ENCODE assay signal across 1 cellular context in the genomic region with DNA sequence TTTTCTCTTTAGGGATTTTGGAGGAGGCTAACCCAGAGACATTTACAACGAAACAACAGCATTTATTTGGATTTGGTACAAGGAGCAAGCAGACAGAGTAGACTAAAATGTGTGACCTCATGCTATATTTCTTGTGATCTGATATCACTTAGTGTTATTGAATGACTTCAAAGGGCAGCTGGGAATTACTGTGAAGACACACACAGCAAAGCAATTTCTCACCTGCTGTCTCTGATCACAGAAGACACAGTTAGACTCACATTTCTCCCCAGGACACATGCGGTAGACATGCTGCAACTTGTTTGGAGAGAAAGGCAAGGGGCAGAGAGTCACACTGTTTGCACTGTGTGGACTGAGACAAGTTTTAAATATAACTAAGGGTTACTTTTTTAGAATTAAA.
A peak's percentile ranks its signal among the peaks of the same experiment; 100 is the strongest.
TF ChIP-seq lines count a peak whose summit lies in the region.

No MANE protein-coding gene starts in this region.

TF ChIP-seq in HEK293, 187 proteins besides CTCF, POLR2A, EP300 and RAD21 (continued from another document and continues in another):
- TF ChIP-seq, protein P1, sequence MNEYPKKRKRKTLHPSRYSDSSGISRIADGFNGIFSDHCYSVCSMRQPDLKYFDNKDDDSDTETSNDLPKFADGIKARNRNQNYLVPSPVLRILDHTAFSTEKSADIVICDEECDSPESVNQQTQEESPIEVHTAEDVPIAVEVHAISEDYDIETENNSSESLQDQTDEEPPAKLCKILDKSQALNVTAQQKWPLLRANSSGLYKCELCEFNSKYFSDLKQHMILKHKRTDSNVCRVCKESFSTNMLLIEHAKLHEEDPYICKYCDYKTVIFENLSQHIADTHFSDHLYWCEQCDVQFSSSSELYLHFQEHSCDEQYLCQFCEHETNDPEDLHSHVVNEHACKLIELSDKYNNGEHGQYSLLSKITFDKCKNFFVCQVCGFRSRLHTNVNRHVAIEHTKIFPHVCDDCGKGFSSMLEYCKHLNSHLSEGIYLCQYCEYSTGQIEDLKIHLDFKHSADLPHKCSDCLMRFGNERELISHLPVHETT (tag by site-specific recombination; IDR thresholded peaks at IDR 0.05): peak; percentile 49; the same call in 1 of the 2 replicates
- TF ChIP-seq, protein P2, sequence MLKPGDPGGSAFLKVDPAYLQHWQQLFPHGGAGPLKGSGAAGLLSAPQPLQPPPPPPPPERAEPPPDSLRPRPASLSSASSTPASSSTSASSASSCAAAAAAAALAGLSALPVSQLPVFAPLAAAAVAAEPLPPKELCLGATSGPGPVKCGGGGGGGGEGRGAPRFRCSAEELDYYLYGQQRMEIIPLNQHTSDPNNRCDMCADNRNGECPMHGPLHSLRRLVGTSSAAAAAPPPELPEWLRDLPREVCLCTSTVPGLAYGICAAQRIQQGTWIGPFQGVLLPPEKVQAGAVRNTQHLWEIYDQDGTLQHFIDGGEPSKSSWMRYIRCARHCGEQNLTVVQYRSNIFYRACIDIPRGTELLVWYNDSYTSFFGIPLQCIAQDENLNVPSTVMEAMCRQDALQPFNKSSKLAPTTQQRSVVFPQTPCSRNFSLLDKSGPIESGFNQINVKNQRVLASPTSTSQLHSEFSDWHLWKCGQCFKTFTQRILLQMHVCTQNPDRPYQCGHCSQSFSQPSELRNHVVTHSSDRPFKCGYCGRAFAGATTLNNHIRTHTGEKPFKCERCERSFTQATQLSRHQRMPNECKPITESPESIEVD (tag by site-specific recombination; IDR thresholded peaks at IDR 0.05): 0 out of 2 replicates have a peak, but pooled peaks have one; percentile 7
- TF ChIP-seq, protein P3, sequence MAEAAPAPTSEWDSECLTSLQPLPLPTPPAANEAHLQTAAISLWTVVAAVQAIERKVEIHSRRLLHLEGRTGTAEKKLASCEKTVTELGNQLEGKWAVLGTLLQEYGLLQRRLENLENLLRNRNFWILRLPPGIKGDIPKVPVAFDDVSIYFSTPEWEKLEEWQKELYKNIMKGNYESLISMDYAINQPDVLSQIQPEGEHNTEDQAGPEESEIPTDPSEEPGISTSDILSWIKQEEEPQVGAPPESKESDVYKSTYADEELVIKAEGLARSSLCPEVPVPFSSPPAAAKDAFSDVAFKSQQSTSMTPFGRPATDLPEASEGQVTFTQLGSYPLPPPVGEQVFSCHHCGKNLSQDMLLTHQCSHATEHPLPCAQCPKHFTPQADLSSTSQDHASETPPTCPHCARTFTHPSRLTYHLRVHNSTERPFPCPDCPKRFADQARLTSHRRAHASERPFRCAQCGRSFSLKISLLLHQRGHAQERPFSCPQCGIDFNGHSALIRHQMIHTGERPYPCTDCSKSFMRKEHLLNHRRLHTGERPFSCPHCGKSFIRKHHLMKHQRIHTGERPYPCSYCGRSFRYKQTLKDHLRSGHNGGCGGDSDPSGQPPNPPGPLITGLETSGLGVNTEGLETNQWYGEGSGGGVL (tag by site-specific recombination; IDR thresholded peaks at IDR 0.05): no peak
- TF ChIP-seq ZNF366 (tag by site-specific recombination; conservative IDR thresholded peaks at IDR 0.05) (peak; percentile 93), ZNF223 (tag by site-specific recombination; IDR thresholded peaks at IDR 0.05) (no peak), ZFHX2 (tag by site-specific recombination; conservative IDR thresholded peaks at IDR 0.05) (no peak), ZNF146 (tag by site-specific recombination; IDR thresholded peaks at IDR 0.05) (no peak), OSR2 (tag by site-specific recombination; IDR thresholded peaks at IDR 0.05) (peak; percentile 30; the same call in 1 of the 2 replicates), MZF1 (tag by site-specific recombination; IDR thresholded peaks at IDR 0.05; ENCODE audit: borderline replicate concordance) (no peak), KLF10 (tag by site-specific recombination; IDR thresholded peaks at IDR 0.05) (no peak), ZNF530 (tag by site-specific recombination; IDR thresholded peaks at IDR 0.05; ENCODE audit: low read depth) (peak; percentile 92), ZNF843 (tag by site-specific recombination; IDR thresholded peaks at IDR 0.05) (peak; percentile 36; the same call in 1 of the 2 replicates), SETDB1 (IDR thresholded peaks at IDR 0.05; ENCODE audit: insufficient read length, low read length) (no peak), SP3 (tag by site-specific recombination; IDR thresholded peaks at IDR 0.05) (no peak), ZBTB17 (tag by site-specific recombination; IDR thresholded peaks at IDR 0.05) (0 out of 2 replicates have a peak, but pooled peaks have one; percentile 13), GLI4 (tag by site-specific recombination; IDR thresholded peaks at IDR 0.05) (no peak), ZNF423 (tag by site-specific recombination; IDR thresholded peaks at IDR 0.05) (no peak), OVOL3 (tag by site-specific recombination; IDR thresholded peaks at IDR 0.05) (0 out of 2 replicates have a peak, but pooled peaks have one; percentile 29), ZNF785 (tag by site-specific recombination; IDR thresholded peaks at IDR 0.05) (no peak), ZNF830 (tag by site-specific recombination; IDR thresholded peaks at IDR 0.05; ENCODE audit: low read depth) (no peak), ZNF2 (tag by site-specific recombination; IDR thresholded peaks at IDR 0.05) (0 out of 2 replicates have a peak, but pooled peaks have one; percentile 32), ZNF585B (tag by site-specific recombination; IDR thresholded peaks at IDR 0.05) (no peak), ZNF624 (tag by site-specific recombination; IDR thresholded peaks at IDR 0.05) (no peak), SCRT2 (tag by site-specific recombination; IDR thresholded peaks at IDR 0.05) (0 out of 2 replicates have a peak, but pooled peaks have one; percentile 26), ZIC2 (tag by site-specific recombination; IDR thresholded peaks at IDR 0.05) (peak; percentile 93), ZEB2 (tag by site-specific recombination; IDR thresholded peaks at IDR 0.05) (peak; percentile 61; the same call in 1 of the 2 replicates), ZNF19 (tag by site-specific recombination; IDR thresholded peaks at IDR 0.05; ENCODE audit: low read depth) (no peak), ZNF394 (tag by site-specific recombination; IDR thresholded peaks at IDR 0.05; ENCODE audit: borderline replicate concordance) (peak; percentile 30; the same call in 1 of the 2 replicates), ZNF629 (tag by site-specific recombination; IDR thresholded peaks at IDR 0.05) (peak; percentile 92), ZNF184 (tag by site-specific recombination; IDR thresholded peaks at IDR 0.05) (no peak), ZNF707 (tag by site-specific recombination; IDR thresholded peaks at IDR 0.05) (peak; percentile 72; the same call in 1 of the 2 replicates), SP7 (tag by site-specific recombination; IDR thresholded peaks at IDR 0.05) (peak; percentile 52; the same call in 1 of the 2 replicates), ZBTB21 (tag by site-specific recombination; IDR thresholded peaks at IDR 0.05) (peak; percentile 80)
- TF ChIP-seq, protein P4, sequence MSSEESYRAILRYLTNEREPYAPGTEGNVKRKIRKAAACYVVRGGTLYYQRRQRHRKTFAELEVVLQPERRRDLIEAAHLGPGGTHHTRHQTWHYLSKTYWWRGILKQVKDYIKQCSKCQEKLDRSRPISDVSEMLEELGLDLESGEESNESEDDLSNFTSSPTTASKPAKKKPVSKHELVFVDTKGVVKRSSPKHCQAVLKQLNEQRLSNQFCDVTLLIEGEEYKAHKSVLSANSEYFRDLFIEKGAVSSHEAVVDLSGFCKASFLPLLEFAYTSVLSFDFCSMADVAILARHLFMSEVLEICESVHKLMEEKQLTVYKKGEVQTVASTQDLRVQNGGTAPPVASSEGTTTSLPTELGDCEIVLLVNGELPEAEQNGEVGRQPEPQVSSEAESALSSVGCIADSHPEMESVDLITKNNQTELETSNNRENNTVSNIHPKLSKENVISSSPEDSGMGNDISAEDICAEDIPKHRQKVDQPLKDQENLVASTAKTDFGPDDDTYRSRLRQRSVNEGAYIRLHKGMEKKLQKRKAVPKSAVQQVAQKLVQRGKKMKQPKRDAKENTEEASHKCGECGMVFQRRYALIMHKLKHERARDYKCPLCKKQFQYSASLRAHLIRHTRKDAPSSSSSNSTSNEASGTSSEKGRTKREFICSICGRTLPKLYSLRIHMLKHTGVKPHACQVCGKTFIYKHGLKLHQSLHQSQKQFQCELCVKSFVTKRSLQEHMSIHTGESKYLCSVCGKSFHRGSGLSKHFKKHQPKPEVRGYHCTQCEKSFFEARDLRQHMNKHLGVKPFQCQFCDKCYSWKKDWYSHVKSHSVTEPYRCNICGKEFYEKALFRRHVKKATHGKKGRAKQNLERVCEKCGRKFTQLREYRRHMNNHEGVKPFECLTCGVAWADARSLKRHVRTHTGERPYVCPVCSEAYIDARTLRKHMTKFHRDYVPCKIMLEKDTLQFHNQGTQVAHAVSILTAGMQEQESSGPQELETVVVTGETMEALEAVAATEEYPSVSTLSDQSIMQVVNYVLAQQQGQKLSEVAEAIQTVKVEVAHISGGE (tag by site-specific recombination; conservative IDR thresholded peaks at IDR 0.05; ENCODE audit: low read depth): no peak
- TF ChIP-seq, protein P5, sequence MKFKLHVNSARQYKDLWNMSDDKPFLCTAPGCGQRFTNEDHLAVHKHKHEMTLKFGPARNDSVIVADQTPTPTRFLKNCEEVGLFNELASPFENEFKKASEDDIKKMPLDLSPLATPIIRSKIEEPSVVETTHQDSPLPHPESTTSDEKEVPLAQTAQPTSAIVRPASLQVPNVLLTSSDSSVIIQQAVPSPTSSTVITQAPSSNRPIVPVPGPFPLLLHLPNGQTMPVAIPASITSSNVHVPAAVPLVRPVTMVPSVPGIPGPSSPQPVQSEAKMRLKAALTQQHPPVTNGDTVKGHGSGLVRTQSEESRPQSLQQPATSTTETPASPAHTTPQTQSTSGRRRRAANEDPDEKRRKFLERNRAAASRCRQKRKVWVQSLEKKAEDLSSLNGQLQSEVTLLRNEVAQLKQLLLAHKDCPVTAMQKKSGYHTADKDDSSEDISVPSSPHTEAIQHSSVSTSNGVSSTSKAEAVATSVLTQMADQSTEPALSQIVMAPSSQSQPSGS (tag by site-specific recombination; IDR thresholded peaks at IDR 0.05; ENCODE audit: low read depth): peak; percentile 48; the same call in 1 of the 2 replicates
- TF ChIP-seq, protein P6, sequence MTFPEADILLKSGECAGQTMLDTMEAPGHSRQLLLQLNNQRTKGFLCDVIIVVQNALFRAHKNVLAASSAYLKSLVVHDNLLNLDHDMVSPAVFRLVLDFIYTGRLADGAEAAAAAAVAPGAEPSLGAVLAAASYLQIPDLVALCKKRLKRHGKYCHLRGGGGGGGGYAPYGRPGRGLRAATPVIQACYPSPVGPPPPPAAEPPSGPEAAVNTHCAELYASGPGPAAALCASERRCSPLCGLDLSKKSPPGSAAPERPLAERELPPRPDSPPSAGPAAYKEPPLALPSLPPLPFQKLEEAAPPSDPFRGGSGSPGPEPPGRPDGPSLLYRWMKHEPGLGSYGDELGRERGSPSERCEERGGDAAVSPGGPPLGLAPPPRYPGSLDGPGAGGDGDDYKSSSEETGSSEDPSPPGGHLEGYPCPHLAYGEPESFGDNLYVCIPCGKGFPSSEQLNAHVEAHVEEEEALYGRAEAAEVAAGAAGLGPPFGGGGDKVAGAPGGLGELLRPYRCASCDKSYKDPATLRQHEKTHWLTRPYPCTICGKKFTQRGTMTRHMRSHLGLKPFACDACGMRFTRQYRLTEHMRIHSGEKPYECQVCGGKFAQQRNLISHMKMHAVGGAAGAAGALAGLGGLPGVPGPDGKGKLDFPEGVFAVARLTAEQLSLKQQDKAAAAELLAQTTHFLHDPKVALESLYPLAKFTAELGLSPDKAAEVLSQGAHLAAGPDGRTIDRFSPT (tag by site-specific recombination; IDR thresholded peaks at IDR 0.05): 0 out of 2 replicates have a peak, but pooled peaks have one; percentile 39
- TF ChIP-seq, protein P7, sequence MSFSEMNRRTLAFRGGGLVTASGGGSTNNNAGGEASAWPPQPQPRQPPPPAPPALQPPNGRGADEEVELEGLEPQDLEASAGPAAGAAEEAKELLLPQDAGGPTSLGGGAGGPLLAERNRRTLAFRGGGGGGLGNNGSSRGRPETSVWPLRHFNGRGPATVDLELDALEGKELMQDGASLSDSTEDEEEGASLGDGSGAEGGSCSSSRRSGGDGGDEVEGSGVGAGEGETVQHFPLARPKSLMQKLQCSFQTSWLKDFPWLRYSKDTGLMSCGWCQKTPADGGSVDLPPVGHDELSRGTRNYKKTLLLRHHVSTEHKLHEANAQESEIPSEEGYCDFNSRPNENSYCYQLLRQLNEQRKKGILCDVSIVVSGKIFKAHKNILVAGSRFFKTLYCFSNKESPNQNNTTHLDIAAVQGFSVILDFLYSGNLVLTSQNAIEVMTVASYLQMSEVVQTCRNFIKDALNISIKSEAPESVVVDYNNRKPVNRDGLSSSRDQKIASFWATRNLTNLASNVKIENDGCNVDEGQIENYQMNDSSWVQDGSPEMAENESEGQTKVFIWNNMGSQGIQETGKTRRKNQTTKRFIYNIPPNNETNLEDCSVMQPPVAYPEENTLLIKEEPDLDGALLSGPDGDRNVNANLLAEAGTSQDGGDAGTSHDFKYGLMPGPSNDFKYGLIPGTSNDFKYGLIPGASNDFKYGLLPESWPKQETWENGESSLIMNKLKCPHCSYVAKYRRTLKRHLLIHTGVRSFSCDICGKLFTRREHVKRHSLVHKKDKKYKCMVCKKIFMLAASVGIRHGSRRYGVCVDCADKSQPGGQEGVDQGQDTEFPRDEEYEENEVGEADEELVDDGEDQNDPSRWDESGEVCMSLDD (tag by site-specific recombination; IDR thresholded peaks at IDR 0.05): no peak
- TF ChIP-seq, protein P8, sequence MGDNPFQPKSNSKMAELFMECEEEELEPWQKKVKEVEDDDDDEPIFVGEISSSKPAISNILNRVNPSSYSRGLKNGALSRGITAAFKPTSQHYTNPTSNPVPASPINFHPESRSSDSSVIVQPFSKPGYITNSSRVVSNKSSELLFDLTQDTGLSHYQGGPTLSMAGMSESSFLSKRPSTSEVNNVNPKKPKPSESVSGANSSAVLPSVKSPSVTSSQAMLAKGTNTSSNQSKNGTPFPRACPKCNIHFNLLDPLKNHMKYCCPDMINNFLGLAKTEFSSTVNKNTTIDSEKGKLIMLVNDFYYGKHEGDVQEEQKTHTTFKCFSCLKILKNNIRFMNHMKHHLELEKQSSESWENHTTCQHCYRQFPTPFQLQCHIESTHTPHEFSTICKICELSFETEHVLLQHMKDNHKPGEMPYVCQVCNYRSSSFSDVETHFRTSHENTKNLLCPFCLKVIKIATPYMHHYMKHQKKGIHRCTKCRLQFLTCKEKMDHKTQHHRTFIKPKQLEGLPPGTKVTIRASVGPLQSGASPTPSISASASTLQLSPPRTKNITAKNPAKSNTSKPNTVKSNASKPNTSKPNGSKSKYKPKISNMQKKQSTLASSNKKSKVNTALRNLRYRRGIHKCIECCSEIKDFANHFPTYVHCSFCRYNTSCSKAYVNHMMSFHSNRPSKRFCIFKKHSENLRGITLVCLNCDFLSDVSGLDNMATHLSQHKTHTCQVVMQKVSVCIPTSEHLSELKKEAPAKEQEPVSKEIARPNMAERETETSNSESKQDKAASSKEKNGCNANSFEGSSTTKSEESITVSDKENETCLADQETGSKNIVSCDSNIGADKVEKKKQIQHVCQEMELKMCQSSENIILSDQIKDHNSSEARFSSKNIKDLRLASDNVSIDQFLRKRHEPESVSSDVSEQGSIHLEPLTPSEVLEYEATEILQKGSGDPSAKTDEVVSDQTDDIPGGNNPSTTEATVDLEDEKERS (tag by site-specific recombination; IDR thresholded peaks at IDR 0.05): no peak
